ENCODE assay signal across 17 cellular contexts in the genomic region with DNA sequence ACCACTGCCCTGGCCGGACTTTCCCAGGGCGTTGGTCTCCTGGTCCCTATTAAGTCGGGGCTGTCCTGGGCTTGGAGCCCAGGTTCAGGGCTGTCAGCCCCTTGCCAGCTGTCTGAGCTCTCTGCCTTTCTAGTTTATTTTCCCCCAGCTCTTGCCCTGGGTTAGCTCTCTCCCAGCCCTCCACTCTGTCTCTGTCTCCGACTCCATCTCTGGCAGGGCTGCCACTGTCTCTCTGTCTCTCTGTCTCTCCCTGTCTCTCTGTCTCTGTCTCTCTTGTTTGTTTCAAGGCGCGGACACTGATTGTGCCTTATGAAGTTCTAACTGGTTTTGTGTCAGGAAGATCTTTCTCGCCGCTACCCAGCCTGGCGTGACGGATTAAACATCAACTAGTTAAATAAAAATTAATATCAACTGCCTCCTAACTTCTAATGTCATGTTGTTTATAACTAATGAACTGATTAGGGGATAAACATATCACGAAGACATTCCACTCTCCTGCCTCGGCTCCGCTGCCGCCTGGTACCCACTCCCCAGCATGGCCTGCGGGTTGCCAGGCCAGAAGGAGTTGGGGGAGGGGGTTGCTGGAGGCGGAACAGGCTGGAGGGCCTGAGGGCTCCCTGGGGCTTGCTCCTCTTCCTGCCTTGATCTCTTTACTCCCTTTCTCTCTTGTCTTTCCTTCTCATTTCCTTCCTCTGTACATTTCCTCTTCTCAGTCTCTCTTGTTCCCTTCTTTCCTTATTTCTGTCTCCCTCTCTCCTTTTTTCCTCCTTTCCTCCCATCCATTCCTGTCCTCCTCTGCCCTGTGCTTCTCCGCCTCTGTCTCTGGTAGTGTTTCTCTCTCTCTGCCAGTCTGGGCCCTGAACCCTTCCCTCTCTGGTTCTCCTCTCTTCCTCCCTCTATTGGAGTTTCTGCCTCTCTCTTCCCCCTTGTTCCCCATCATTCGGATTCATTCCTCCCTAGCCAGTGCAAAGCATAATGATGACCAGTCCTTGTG. TPM values are rescaled to one million over a fixed set of nuclear protein-coding genes. Genes with fewer than 3 reads are reported as not detected.
DNase-seq lines count a peak whose midpoint lies in the region; ATAC-seq and TF ChIP-seq lines count a peak whose summit lies in the region.
"Had no signal": no experiment of that assay in that cellular context is flagged by ENCODE, and none has a peak within 500 bp of the region (broad histone marks: within the 10 kb centered on the region; RNA-seq: fewer than 3 reads in every experiment).

No MANE protein-coding gene starts in this region.

- WGBS in esophagus squamous epithelium, 2 donors: 69 to 70% methylated on average over 17 to 18 of the region's 18 CpGs

- no peaks in the 10 kb centered on the region for H3K9me3 ChIP-seq in esophagus squamous epithelium
- H3K9me3 ChIP-seq: gastrocnemius medialis, lower lobe of right lung, thyroid gland had no signal

- peaks cover 28 to 100% (median 58%) of the 10 kb centered on the region in 4 donors for H3K27me3 ChIP-seq in esophagus squamous epithelium

- no peaks in the 10 kb centered on the region for H3K9me3 Mint-ChIP-seq in activated T-cell treated with anti-CD3 and anti-CD28 coated beads, Interleukin-2, amount 50 U/mL, for 72 hours
- H3K9me3 Mint-ChIP-seq in IgD-negative memory B cell (peaks cover 0 to 7% (median 0%) of the 10 kb centered on the region in 3 donors), immature natural killer cell (peaks cover 0 to 2% (median 0%) of the 10 kb centered on the region in 6 donors)
- no peaks in the 10 kb centered on the region for H3K9me3 Mint-ChIP-seq in stimulated activated effector memory CD8-positive, alpha-beta T cell treated with anti-CD3 and anti-CD28 coated beads, Interleukin-12 subunit alpha, Interleukin-12 subunit beta, amount 100 ng/mL, for 72 hours
- H3K9me3 Mint-ChIP-seq: activated CD4-positive, alpha-beta memory T cell treated with anti-CD3 and anti-CD28 coated beads, Interleukin-2, amount 10 ng/mL, durations not matched to agents 7 days and 5 days had no signal

- intact Hi-C loops in esophagus squamous epithelium (cut with DNase I): no loop called here

- TF ChIP-seq POLR2A in esophagus squamous epithelium (IDR thresholded peaks at IDR 0.05): no peak

- DNase-seq in activated T-cell treated with anti-CD3 and anti-CD28 coated beads, Interleukin-2, amount 50 U/mL, for 72 hours: no peak
- no peak for DNase-seq in activated T-cell treated with anti-CD3 and anti-CD28 coated beads, Interleukin-2, amount 50 U/mL, for 48 hours
- DNase-seq in immature natural killer cell (no peak), NOMO-1 treated with dmso at 0.1 percent for 144 hours (lab: John Stamatoyannopoulos, UW; ENCODE audit: unreplicated experiment) (no peak), SIG-M5 (lab: John Stamatoyannopoulos, UW) (no peak), esophagus squamous epithelium (lab: John Stamatoyannopoulos, UW) (no peak)
- no peak for DNase-seq in stimulated activated effector memory CD8-positive, alpha-beta T cell treated with anti-CD3 and anti-CD28 coated beads, Interleukin-12 subunit alpha, Interleukin-12 subunit beta, amount 100 ng/mL, for 72 hours (ENCODE audit: low spot score in 2 of 2)
- DNase-seq: dermis blood vessel endothelial cell, gastrocnemius medialis, lower lobe of right lung, NCI-H1417 treated with DMSO at 0.1 percent for 48 hours, NCI-H774 had no signal

- H3K36me3 ChIP-seq in esophagus squamous epithelium: no peaks in the 10 kb centered on the region
- H3K36me3 ChIP-seq: gastrocnemius medialis, lower lobe of right lung, thyroid gland had no signal

- H3K27ac Mint-ChIP-seq in activated T-cell treated with anti-CD3 and anti-CD28 coated beads, Interleukin-2, amount 50 U/mL, for 72 hours: peak overlapping the region; percentile 45
- no peak overlapping the region for H3K27ac Mint-ChIP-seq in IgD-negative memory B cell
- H3K27ac Mint-ChIP-seq in immature natural killer cell: no peak overlapping the region
- no peak overlapping the region for H3K27ac Mint-ChIP-seq in stimulated activated effector memory CD8-positive, alpha-beta T cell treated with anti-CD3 and anti-CD28 coated beads, Interleukin-12 subunit alpha, Interleukin-12 subunit beta, amount 100 ng/mL, for 72 hours
- H3K27ac Mint-ChIP-seq: activated CD4-positive, alpha-beta memory T cell treated with anti-CD3 and anti-CD28 coated beads, Interleukin-2, amount 10 ng/mL, durations not matched to agents 7 days and 5 days had no signal

- peaks cover 1% of the 10 kb centered on the region in 2 donors for H3K36me3 Mint-ChIP-seq in activated T-cell treated with anti-CD3 and anti-CD28 coated beads, Interleukin-2, amount 50 U/mL, for 72 hours (ENCODE audit: insufficient read depth in 2 of 2)
- peaks cover 1% of the 10 kb centered on the region for H3K36me3 Mint-ChIP-seq in IgD-negative memory B cell
- H3K36me3 Mint-ChIP-seq in immature natural killer cell: no peaks in the 10 kb centered on the region
- H3K36me3 Mint-ChIP-seq in stimulated activated effector memory CD8-positive, alpha-beta T cell treated with anti-CD3 and anti-CD28 coated beads, Interleukin-12 subunit alpha, Interleukin-12 subunit beta, amount 100 ng/mL, for 72 hours: no peaks in the 10 kb centered on the region

- peak overlapping the region in 1 of 4 donors; percentile 55 for H3K4me3 ChIP-seq in esophagus squamous epithelium
- H3K4me3 ChIP-seq: SK-N-MC, thyroid gland had no signal

- H3K4me1 Mint-ChIP-seq in activated T-cell treated with anti-CD3 and anti-CD28 coated beads, Interleukin-2, amount 50 U/mL, for 72 hours (ENCODE audit: low read depth): peaks cover 51% of the 10 kb centered on the region
- H3K4me1 Mint-ChIP-seq in IgD-negative memory B cell (peaks cover 0 to 19% (median 9%) of the 10 kb centered on the region in 3 donors), immature natural killer cell (peaks cover 43 to 44% of the 10 kb centered on the region in 2 donors)
- H3K4me1 Mint-ChIP-seq in stimulated activated effector memory CD8-positive, alpha-beta T cell treated with anti-CD3 and anti-CD28 coated beads, Interleukin-12 subunit alpha, Interleukin-12 subunit beta, amount 100 ng/mL, for 72 hours: peaks cover 52% of the 10 kb centered on the region

- H3K4me3 Mint-ChIP-seq in activated T-cell treated with anti-CD3 and anti-CD28 coated beads, Interleukin-2, amount 50 U/mL, for 72 hours: peak overlapping the region; percentile 43
- peak overlapping the region in 3 of 4 donors; percentile 1 to 63 (median 49) for H3K4me3 Mint-ChIP-seq in IgD-negative memory B cell
- H3K4me3 Mint-ChIP-seq in immature natural killer cell: peak overlapping the region; percentile 60 to 79 (median 69)
- H3K4me3 Mint-ChIP-seq in stimulated activated effector memory CD8-positive, alpha-beta T cell treated with anti-CD3 and anti-CD28 coated beads, Interleukin-12 subunit alpha, Interleukin-12 subunit beta, amount 100 ng/mL, for 72 hours: peak overlapping the region; percentile 77

- TF ChIP-seq CTCF in esophagus squamous epithelium (IDR thresholded peaks at IDR 0.05): no peak

- peaks cover 95% of the 10 kb centered on the region for H3K27me3 Mint-ChIP-seq in activated T-cell treated with anti-CD3 and anti-CD28 coated beads, Interleukin-2, amount 50 U/mL, for 72 hours (ENCODE audit: low read depth)
- peaks cover 77% of the 10 kb centered on the region for H3K27me3 Mint-ChIP-seq in IgD-negative memory B cell
- H3K27me3 Mint-ChIP-seq in immature natural killer cell (ENCODE audit: low read depth in 3 of 3): peaks cover 26 to 49% (median 35%) of the 10 kb centered on the region in 3 donors

- peaks cover 23 to 41% (median 32%) of the 10 kb centered on the region in 3 donors for H3K4me1 ChIP-seq in esophagus squamous epithelium

- peak in 1 of 2 donors; percentile 3 for ATAC-seq in activated T-cell treated with anti-CD3 and anti-CD28 coated beads, Interleukin-2, amount 50 U/mL, for 72 hours (replicated peaks in 1 of 2)
- no peak for ATAC-seq in stimulated activated effector memory CD8-positive, alpha-beta T cell treated with anti-CD3 and anti-CD28 coated beads, Interleukin-12 subunit alpha, Interleukin-12 subunit beta, amount 100 ng/mL, for 72 hours
- ATAC-seq: gastrocnemius medialis had no signal

- H3K27ac ChIP-seq in esophagus squamous epithelium: no peak overlapping the region
- H3K27ac ChIP-seq: gastrocnemius medialis, lower lobe of right lung, SK-N-MC, thyroid gland had no signal

RNA-seq across cellular contexts. Expression of gene PAX2, which starts 13.5 kb away (rescaled TPM):
- total RNA-seq in activated T-cell treated with anti-CD3 and anti-CD28 coated beads, Interleukin-2, amount 50 U/mL, for 72 hours: under 1 TPM; 0.38 to 0.90 TPM
- polyA plus RNA-seq in IgD-negative memory B cell (not detected), immature natural killer cell (not detected)
- not detected for total RNA-seq in esophagus squamous epithelium
- total RNA-seq: activated CD4-positive, alpha-beta memory T cell treated with anti-CD3 and anti-CD28 coated beads, Interleukin-2, amount 10 ng/mL, durations not matched to agents 7 days and 5 days; gastrocnemius medialis; HT1080; lower lobe of right lung; thyroid gland had no signal
